In the genomic region with DNA sequence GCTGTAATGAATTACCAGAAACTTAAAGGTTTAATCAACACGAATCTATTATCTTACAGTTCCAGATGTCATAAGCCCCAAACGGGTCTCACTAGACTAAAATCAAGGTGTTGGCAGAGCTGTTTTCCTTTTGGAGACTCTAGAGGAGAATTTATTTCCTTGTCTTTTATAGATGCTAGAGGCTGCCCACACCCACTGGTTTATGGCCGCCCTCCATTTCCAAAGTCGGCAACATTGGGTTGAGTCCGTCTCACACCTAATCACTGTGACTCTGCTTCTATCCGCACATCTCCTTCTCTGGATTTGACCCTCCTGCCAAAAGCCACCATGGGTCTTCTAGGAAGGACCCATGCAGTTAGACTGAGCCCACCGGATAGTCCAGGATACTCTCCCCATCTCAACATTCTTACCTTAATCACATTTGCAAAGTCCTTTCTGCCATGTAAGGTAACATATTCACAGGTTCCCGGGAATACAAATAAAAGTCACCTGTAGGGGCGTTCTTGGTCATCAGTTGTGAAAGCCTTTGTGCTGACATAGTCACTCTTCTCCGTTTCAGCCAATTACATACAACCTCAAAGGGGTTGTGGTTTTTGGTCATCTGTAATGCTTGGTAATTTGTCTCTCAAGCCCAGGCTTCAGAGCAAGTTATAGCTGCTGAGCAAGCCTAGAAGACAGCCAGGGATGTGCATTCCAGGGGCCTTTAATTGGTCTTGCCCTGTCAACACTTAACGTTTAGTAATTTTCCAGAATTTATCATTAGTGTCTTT, we compare ENCODE assay signal across 25 cellular contexts.
A peak's percentile ranks its signal among the peaks of the same experiment; 100 is the strongest.
DNase-seq lines count a peak whose midpoint lies in the region; ATAC-seq, FAIRE-seq and TF ChIP-seq lines count a peak whose summit lies in the region.
"Had no signal": no experiment of that assay in that cellular context is flagged by ENCODE, and none has a peak within 500 bp of the region (broad histone marks: within the 10 kb centered on the region; RNA-seq: fewer than 3 reads in every experiment).

No MANE protein-coding gene starts in this region.

- peaks cover 4% of the 10 kb centered on the region for H3K27me3 Mint-ChIP-seq in nephron progenitor cell (ENCODE audit: low read depth, poor library complexity)

- H3K4me3 Mint-ChIP-seq in nephron progenitor cell: no peak overlapping the region
- H3K4me3 Mint-ChIP-seq: activated B cell treated with CpG ODN at 0.5 μM for 24 hours; activated CD4-positive, alpha-beta memory T cell treated with anti-CD3 and anti-CD28 coated beads for 36 hours; CD8-positive, alpha-beta memory T cell; neural crest cell had no signal

- no peak for TF ChIP-seq RAD21 in A549 (conservative IDR thresholded peaks at IDR 0.05 in 1 of 2, IDR thresholded peaks at IDR 0.05 in 1 of 2)

- ATAC-seq in A549: no peak
- ATAC-seq in HG03108 (IDR thresholded peaks at IDR 0.05; ENCODE audit: unreplicated experiment): no peak

- H3K36me3 ChIP-seq in H7 (replicated peaks; ENCODE audit: control insufficient read depth, insufficient read depth, low read length) (no peaks in the 10 kb centered on the region), A673 (ENCODE audit: insufficient read depth, low read length, poor library complexity, severe bottlenecking) (peaks cover 33% of the 10 kb centered on the region)
- H3K36me3 ChIP-seq: prostate gland had no signal

- peaks cover 26% of the 10 kb centered on the region for H3K4me1 Mint-ChIP-seq in nephron progenitor cell
- H3K4me1 Mint-ChIP-seq: activated B cell treated with CpG ODN at 0.5 μM for 24 hours; CD8-positive, alpha-beta memory T cell had no signal

- no peak overlapping the region for H3K4me2 ChIP-seq in A549

- no peaks in the 10 kb centered on the region for H3K9me3 ChIP-seq in A549
- H3K9me3 ChIP-seq in A673 (ENCODE audit: low read depth, low read length, poor library complexity, severe bottlenecking): no peaks in the 10 kb centered on the region
- H3K9me3 ChIP-seq: prostate gland had no signal

- H3K4me3 ChIP-seq in A549: no peak overlapping the region
- no peak overlapping the region for H3K4me3 ChIP-seq in H7 (ENCODE audit: insufficient read depth, low read depth, low read length)
- no peak overlapping the region for H3K4me3 ChIP-seq in A673 (ENCODE audit: low read depth, low read length, poor library complexity, severe bottlenecking)
- H3K4me3 ChIP-seq: prostate gland, skin epidermis had no signal

- TF ChIP-seq EP300 in A549 (IDR thresholded peaks at IDR 0.05): no peak

- TF ChIP-seq CTCF in A549 (IDR thresholded peaks at IDR 0.05): no peak
- no peak for TF ChIP-seq CTCF in nephron progenitor cell (IDR thresholded peaks at IDR 0.05)
- TF ChIP-seq CTCF in A673 (conservative IDR thresholded peaks at IDR 0.05; ENCODE audit: low read depth, low read length): no peak

- BruUV-seq in A673 (replicated peaks; lab: Mats Ljungman, UMichigan): no TSS peak

- no peak for TF ChIP-seq POLR2A in A549 (IDR thresholded peaks at IDR 0.05; ENCODE audit: low read length)

- FAIRE-seq in A549 (lab: Jason Lieb, UNC): no peak
- FAIRE-seq: endometrium had no signal

- H3K27ac Mint-ChIP-seq in nephron progenitor cell: no peak overlapping the region
- H3K27ac Mint-ChIP-seq: activated B cell treated with CpG ODN at 0.5 μM for 24 hours; activated CD4-positive, alpha-beta memory T cell treated with anti-CD3 and anti-CD28 coated beads for 36 hours; CD8-positive, alpha-beta memory T cell; IgD-negative memory B cell had no signal

- H3K4me1 ChIP-seq in A549 (peaks cover 5% of the 10 kb centered on the region; the same call in 1 of the 3 replicates), A673 (ENCODE audit: insufficient read depth, low read length, poor library complexity, severe bottlenecking) (peaks cover 9% of the 10 kb centered on the region)

- peaks cover 82% of the 10 kb centered on the region for H3K36me3 Mint-ChIP-seq in nephron progenitor cell (ENCODE audit: low read depth)
- H3K36me3 Mint-ChIP-seq: activated CD4-positive, alpha-beta memory T cell treated with anti-CD3 and anti-CD28 coated beads for 36 hours; CD8-positive, alpha-beta memory T cell; IgD-negative memory B cell had no signal

- H3K9me3 Mint-ChIP-seq in nephron progenitor cell: no peaks in the 10 kb centered on the region
- H3K9me3 Mint-ChIP-seq: activated B cell treated with CpG ODN at 0.5 μM for 24 hours; activated CD4-positive, alpha-beta memory T cell treated with anti-CD3 and anti-CD28 coated beads for 36 hours; CD8-positive, alpha-beta memory T cell; IgD-negative memory B cell; neural crest cell had no signal

- no peak overlapping the region for H3K27ac ChIP-seq in A549
- no peak overlapping the region for H3K27ac ChIP-seq in A673 (ENCODE audit: low read depth, low read length, poor library complexity, severe bottlenecking)
- H3K27ac ChIP-seq: HL-60, prostate gland had no signal

- POLR2A ChIA-PET in A549 (lab: Yijun Ruan, JAX): no interaction called here
- POLR2A ChIA-PET in A673 (lab: Charles Lee; ENCODE audit: low non-redundant PET): no interaction called here

- intact Hi-C loops in A673 (cut with micrococcal nuclease; ENCODE audit: unreplicated experiment): no loop called here

- DNase-seq in A549 (ENCODE audit: low read depth in 1 of 2, low spot score in 1 of 2) (no peak), H7 (peak; percentile 26), SW480 (ENCODE audit: low spot score) (peak; percentile 79), islet precursor cell (peak; percentile 82), nephron progenitor cell (no peak), A673 (ENCODE audit: low spot score) (no peak)
- no peak for DNase-seq in activated effector memory CD4-positive, alpha-beta T cell treated with anti-CD3 and anti-CD28 coated beads, Interleukin-2, amount 50 U/mL, for 16 hours
- DNase-seq: activated B cell treated with CpG ODN at 0.5 μM for 24 hours; activated CD4-positive, alpha-beta memory T cell treated with anti-CD3 and anti-CD28 coated beads for 36 hours; activated naive CD4-positive, alpha-beta T cell treated with Interleukin-2 at 50 U/mL for 16 hours; activated T-cell treated with anti-CD3 and anti-CD28 coated beads, Interleukin-2, amount 50 U/mL, for 1 hour; CD8-positive, alpha-beta memory T cell; DMS79 treated with DMSO at 0.1 percent for 48 hours; NCI-H1092; NCI-H2029; NCI-H510A; SHP77; stimulated activated CD4-positive, alpha-beta T cell treated with anti-CD3 and anti-CD28 coated beads, Interleukin-2, amount 100 ng/mL, for 48 hours had no signal

- CTCF ChIA-PET in A549 (lab: Yijun Ruan, JAX): interaction anchor here (0.8 to 2.5 kb wide), 4 partner anchors 9 to 115 kb away, joined by 3 to 8 read pairs (median 3); no protein-coding TSS in a partner anchor
- CTCF ChIA-PET in A673 (lab: Charles Lee): no interaction called here

- H3K27me3 ChIP-seq in H7 (ENCODE audit: control insufficient read depth, insufficient read depth, low read length) (no peaks in the 10 kb centered on the region), A673 (replicated peaks; ENCODE audit: insufficient read depth, low read depth, low read length, poor library complexity) (no peaks in the 10 kb centered on the region)

- 85% methylated on average over 11 of the region's 11 CpGs for WGBS in A549 (ENCODE audit: missing lambda C conversion rate)

TF ChIP-seq in A549, 52 proteins besides CTCF, POLR2A, EP300 and RAD21 (continues in another document):
- TF ChIP-seq, protein P1, sequence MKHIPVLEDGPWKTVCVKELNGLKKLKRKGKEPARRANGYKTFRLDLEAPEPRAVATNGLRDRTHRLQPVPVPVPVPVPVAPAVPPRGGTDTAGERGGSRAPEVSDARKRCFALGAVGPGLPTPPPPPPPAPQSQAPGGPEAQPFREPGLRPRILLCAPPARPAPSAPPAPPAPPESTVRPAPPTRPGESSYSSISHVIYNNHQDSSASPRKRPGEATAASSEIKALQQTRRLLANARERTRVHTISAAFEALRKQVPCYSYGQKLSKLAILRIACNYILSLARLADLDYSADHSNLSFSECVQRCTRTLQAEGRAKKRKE (CRISPR knock-in tag; IDR thresholded peaks at IDR 0.05; ENCODE audit: low read depth): no peak
- TF ChIP-seq, protein P2, sequence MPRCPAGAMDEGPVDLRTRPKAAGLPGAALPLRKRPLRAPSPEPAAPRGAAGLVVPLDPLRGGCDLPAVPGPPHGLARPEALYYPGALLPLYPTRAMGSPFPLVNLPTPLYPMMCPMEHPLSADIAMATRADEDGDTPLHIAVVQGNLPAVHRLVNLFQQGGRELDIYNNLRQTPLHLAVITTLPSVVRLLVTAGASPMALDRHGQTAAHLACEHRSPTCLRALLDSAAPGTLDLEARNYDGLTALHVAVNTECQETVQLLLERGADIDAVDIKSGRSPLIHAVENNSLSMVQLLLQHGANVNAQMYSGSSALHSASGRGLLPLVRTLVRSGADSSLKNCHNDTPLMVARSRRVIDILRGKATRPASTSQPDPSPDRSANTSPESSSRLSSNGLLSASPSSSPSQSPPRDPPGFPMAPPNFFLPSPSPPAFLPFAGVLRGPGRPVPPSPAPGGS (IDR thresholded peaks at IDR 0.05): no peak
- peak; percentile 36 for TF ChIP-seq MAFK (IDR thresholded peaks at IDR 0.05; ENCODE audit: partially characterized antibody)
- TF ChIP-seq, protein P3, sequence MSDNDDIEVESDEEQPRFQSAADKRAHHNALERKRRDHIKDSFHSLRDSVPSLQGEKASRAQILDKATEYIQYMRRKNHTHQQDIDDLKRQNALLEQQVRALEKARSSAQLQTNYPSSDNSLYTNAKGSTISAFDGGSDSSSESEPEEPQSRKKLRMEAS (IDR thresholded peaks at IDR 0.05): no peak
- TF ChIP-seq, protein P4, sequence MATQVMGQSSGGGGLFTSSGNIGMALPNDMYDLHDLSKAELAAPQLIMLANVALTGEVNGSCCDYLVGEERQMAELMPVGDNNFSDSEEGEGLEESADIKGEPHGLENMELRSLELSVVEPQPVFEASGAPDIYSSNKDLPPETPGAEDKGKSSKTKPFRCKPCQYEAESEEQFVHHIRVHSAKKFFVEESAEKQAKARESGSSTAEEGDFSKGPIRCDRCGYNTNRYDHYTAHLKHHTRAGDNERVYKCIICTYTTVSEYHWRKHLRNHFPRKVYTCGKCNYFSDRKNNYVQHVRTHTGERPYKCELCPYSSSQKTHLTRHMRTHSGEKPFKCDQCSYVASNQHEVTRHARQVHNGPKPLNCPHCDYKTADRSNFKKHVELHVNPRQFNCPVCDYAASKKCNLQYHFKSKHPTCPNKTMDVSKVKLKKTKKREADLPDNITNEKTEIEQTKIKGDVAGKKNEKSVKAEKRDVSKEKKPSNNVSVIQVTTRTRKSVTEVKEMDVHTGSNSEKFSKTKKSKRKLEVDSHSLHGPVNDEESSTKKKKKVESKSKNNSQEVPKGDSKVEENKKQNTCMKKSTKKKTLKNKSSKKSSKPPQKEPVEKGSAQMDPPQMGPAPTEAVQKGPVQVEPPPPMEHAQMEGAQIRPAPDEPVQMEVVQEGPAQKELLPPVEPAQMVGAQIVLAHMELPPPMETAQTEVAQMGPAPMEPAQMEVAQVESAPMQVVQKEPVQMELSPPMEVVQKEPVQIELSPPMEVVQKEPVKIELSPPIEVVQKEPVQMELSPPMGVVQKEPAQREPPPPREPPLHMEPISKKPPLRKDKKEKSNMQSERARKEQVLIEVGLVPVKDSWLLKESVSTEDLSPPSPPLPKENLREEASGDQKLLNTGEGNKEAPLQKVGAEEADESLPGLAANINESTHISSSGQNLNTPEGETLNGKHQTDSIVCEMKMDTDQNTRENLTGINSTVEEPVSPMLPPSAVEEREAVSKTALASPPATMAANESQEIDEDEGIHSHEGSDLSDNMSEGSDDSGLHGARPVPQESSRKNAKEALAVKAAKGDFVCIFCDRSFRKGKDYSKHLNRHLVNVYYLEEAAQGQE (IDR thresholded peaks at IDR 0.05): no peak

Comparison
In these comparisons a context has a peak if more than half of its experiments do, and no peak if none do; other contexts are left out.
1. DNase-seq: peak in H7 (single experiment), SW480 (single experiment) and islet precursor cell (single experiment); none in A549 (0 of 2), nephron progenitor cell (single experiment), activated effector memory CD4-positive, alpha-beta T cell treated with anti-CD3 and anti-CD28 coated beads, Interleukin-2, amount 50 U/mL, for 16 hours (single experiment) and A673 (single experiment).